Comparison of ENCODE assay signal across 18 cellular contexts in genomic region chr14:103488071-103488470, GRCh38.
"Had no signal": no experiment of that assay in that cellular context is flagged by ENCODE, and none has a peak within 500 bp of the region (broad histone marks: within the 10 kb centered on the region; RNA-seq: fewer than 3 reads in every experiment).

No MANE protein-coding gene starts in this region.

- DNase-seq: activated CD4-positive, alpha-beta memory T cell treated with anti-CD3 and anti-CD28 coated beads, Interleukin-2, amount 10 ng/mL, durations not matched to agents 7 days and 5 days; activated CD4-positive, alpha-beta T cell treated with anti-CD3 and anti-CD28 coated beads for 48 hours; activated gamma-delta T cell; activated naive CD4-positive, alpha-beta T cell treated with anti-CD3 and anti-CD28 coated beads, Interleukin-2, amount 50 U/mL, for 16 hours; activated naive CD8-positive, alpha-beta T cell treated with anti-CD3 and anti-CD28 coated beads, Interleukin-2, amount 50 U/mL, for 24 hours; cortex of kidney; foreskin fibroblast; immature natural killer cell; left ventricle myocardium inferior; occipital lobe; posterior cingulate gyrus; stimulated activated CD4-positive, alpha-beta T cell treated with anti-CD3 and anti-CD28 coated beads, Interleukin-4, amount 100 ng/mL, for 24 hours; stimulated activated naive CD8-positive, alpha-beta T cell treated with anti-CD3 and anti-CD28 coated beads, Interleukin-15, Interleukin-2, amounts not matched to agents 100 U/mL and 50 U/mL, for 24 hours; upper lobe of left lung had no signal

- H3K9me3 ChIP-seq: left ventricle myocardium inferior, upper lobe of left lung had no signal

- H3K9me3 Mint-ChIP-seq: activated CD4-positive, alpha-beta memory T cell treated with anti-CD3 and anti-CD28 coated beads, Interleukin-2, amount 10 ng/mL, durations not matched to agents 7 days and 5 days; activated naive CD8-positive, alpha-beta T cell treated with anti-CD3 and anti-CD28 coated beads, Interleukin-2, amount 50 U/mL, for 24 hours; activated T-helper 1 cell treated with anti-CD3 and anti-CD28 coated beads, Interleukin-12 subunit alpha, Interleukin-12 subunit beta, Interleukin-2, Interleukin-4 antibody, amounts not matched to agents 30 ng/mL and 10 ng/mL and 1 ng/mL, durations not matched to agents 14 hours and 24 hours and 36 hours; immature natural killer cell; mesothelial cell of epicardium had no signal

- H3K79me2 ChIP-seq: hepatocyte had no signal

- H3K4me3 Mint-ChIP-seq: activated CD4-positive, alpha-beta memory T cell treated with anti-CD3 and anti-CD28 coated beads, Interleukin-2, amount 10 ng/mL, durations not matched to agents 7 days and 5 days; activated naive CD8-positive, alpha-beta T cell treated with anti-CD3 and anti-CD28 coated beads, Interleukin-2, amount 50 U/mL, for 24 hours; activated T-helper 1 cell treated with anti-CD3 and anti-CD28 coated beads, Interleukin-12 subunit alpha, Interleukin-12 subunit beta, Interleukin-2, Interleukin-4 antibody, amounts not matched to agents 30 ng/mL and 10 ng/mL and 1 ng/mL, durations not matched to agents 14 hours and 24 hours and 36 hours; immature natural killer cell; mesothelial cell of epicardium had no signal

- H3K4me1 ChIP-seq: upper lobe of left lung had no signal

- H3K4me3 ChIP-seq: cardiac muscle cell, hepatocyte, left ventricle myocardium inferior, upper lobe of left lung had no signal

- H3K27ac ChIP-seq: cardiac muscle cell, hepatocyte, left ventricle myocardium inferior had no signal

- H3K27me3 Mint-ChIP-seq: activated CD4-positive, alpha-beta memory T cell treated with anti-CD3 and anti-CD28 coated beads, Interleukin-2, amount 10 ng/mL, durations not matched to agents 7 days and 5 days; activated naive CD8-positive, alpha-beta T cell treated with anti-CD3 and anti-CD28 coated beads, Interleukin-2, amount 50 U/mL, for 24 hours had no signal

- H3K27ac Mint-ChIP-seq: activated CD4-positive, alpha-beta memory T cell treated with anti-CD3 and anti-CD28 coated beads, Interleukin-2, amount 10 ng/mL, durations not matched to agents 7 days and 5 days; activated naive CD8-positive, alpha-beta T cell treated with anti-CD3 and anti-CD28 coated beads, Interleukin-2, amount 50 U/mL, for 24 hours; mesothelial cell of epicardium had no signal

- H2AFZ ChIP-seq: hepatocyte had no signal

- H3K27me3 ChIP-seq: cardiac muscle cell, hepatocyte, upper lobe of left lung had no signal

- H3K4me1 Mint-ChIP-seq: activated CD4-positive, alpha-beta memory T cell treated with anti-CD3 and anti-CD28 coated beads, Interleukin-2, amount 10 ng/mL, durations not matched to agents 7 days and 5 days; activated naive CD8-positive, alpha-beta T cell treated with anti-CD3 and anti-CD28 coated beads, Interleukin-2, amount 50 U/mL, for 24 hours; immature natural killer cell; mesothelial cell of epicardium had no signal

- H3K4me2 ChIP-seq: hepatocyte had no signal

- ATAC-seq: activated naive CD8-positive, alpha-beta T cell treated with anti-CD3 and anti-CD28 coated beads, Interleukin-2, amount 50 U/mL, for 24 hours; stimulated activated naive CD8-positive, alpha-beta T cell treated with anti-CD3 and anti-CD28 coated beads, Interleukin-15, Interleukin-2, amounts not matched to agents 100 U/mL and 50 U/mL, for 24 hours had no signal
